ENCODE assay signal across 9 cellular contexts in genomic region chr2:29011650-29012060, GRCh38. TPM values are rescaled to one million over a fixed set of nuclear protein-coding genes. Genes with fewer than 3 reads are reported as not detected.
DNase-seq lines count a peak whose midpoint lies in the region; ATAC-seq and TF ChIP-seq lines count a peak whose summit lies in the region.
"Had no signal": no experiment of that assay in that cellular context is flagged by ENCODE, and none has a peak within 500 bp of the region (broad histone marks: within the 10 kb centered on the region; RNA-seq: fewer than 3 reads in every experiment).

No MANE protein-coding gene starts in this region.

- peak in 4 of 9 donors; percentile 8 to 30 (median 16) for TF ChIP-seq CTCF in heart right ventricle (IDR thresholded peaks at IDR 0.05)
- no peak for TF ChIP-seq CTCF in foreskin fibroblast (IDR thresholded peaks at IDR 0.05; ENCODE audit: low read depth, low read length)

- no peaks in the 10 kb centered on the region for H3K9me3 ChIP-seq in heart right ventricle

- 10 to 11% methylated on average over 14 of the region's 14 CpGs for WGBS in heart right ventricle, 2 donors

- DNase-seq in DMS 273 (lab: John Stamatoyannopoulos, UW; ENCODE audit: unreplicated experiment), result peak; percentile 26
- no peak for DNase-seq in DMS 273 treated with DMSO at 0.1 percent for 48 hours (lab: John Stamatoyannopoulos, UW)
- DNase-seq in activated T-cell treated with anti-CD3 and anti-CD28 coated beads, Interleukin-2, amount 50 U/mL, for 1 hour, result peak; percentile 77
- peak; percentile 79 to 84 for DNase-seq in heart right ventricle
- peak; percentile 17 to 51 (median 30) for DNase-seq in stimulated activated CD4-positive, alpha-beta T cell treated with anti-CD3 and anti-CD28 coated beads, TNF-alpha, amount 100 ng/mL, for 48 hours (ENCODE audit: low read depth in 3 of 3)
- no peak for DNase-seq in D341Med (ENCODE audit: low spot score)
- no peak for DNase-seq in foreskin fibroblast

- H3K27ac ChIP-seq in heart right ventricle, result peak overlapping the region; percentile 72 to 95 (median 89)
- H3K27ac ChIP-seq: 22Rv1 had no signal

- no peaks in the 10 kb centered on the region for H3K27me3 ChIP-seq in heart right ventricle

- H3K36me3 ChIP-seq in heart right ventricle, result no peaks in the 10 kb centered on the region

- ATAC-seq in heart right ventricle, result peak; percentile 30 to 83 (median 72)
- no peak for ATAC-seq in HG03196 (IDR thresholded peaks at IDR 0.05; ENCODE audit: unreplicated experiment)

- peak overlapping the region in 2 of 10 donors; percentile 1 to 6 for H3K4me3 ChIP-seq in heart right ventricle
- H3K4me3 ChIP-seq in foreskin fibroblast (ENCODE audit: low read depth in 1 of 2, low read length in 2 of 2), result no peak overlapping the region

- peaks cover 18 to 74% (median 62%) of the 10 kb centered on the region in 9 donors for H3K4me1 ChIP-seq in heart right ventricle

- intact Hi-C loops in heart right ventricle (cut with DNase I), result loop anchor here in 5 of 10 donors (1.0 to 10.0 kb wide), 7 partner anchors 29 to 105 kb away; partner anchors contain the start of genes CLIP4 (in 1 of the 5) and TOGARAM2 (in 1 of the 5)

RNA-seq across cellular contexts. Expression of gene TOGARAM2, which starts 30.6 kb away (rescaled TPM):
- total RNA-seq in heart right ventricle, result 10 to 100 TPM in 8 of 10 donors, 1 to 10 TPM in 2; 1.4 to 56.7 (median 14.6) TPM
- polyA plus RNA-seq in heart right ventricle, result 10 to 100 TPM in 1 of 2 donors, 1 to 10 TPM in 1; 6.0 to 68.3 TPM

Comparison
In these comparisons a context has a peak if more than half of its experiments do, and no peak if none do; other contexts are left out.
1. DNase-seq: peak in DMS 273 (single experiment), activated T-cell treated with anti-CD3 and anti-CD28 coated beads, Interleukin-2, amount 50 U/mL, for 1 hour (single experiment), heart right ventricle (2 of 2) and stimulated activated CD4-positive, alpha-beta T cell treated with anti-CD3 and anti-CD28 coated beads, TNF-alpha, amount 100 ng/mL, for 48 hours (3 of 3); none in DMS 273 treated with DMSO at 0.1 percent for 48 hours (single experiment), D341Med (single experiment) and foreskin fibroblast (0 of 2).